Comparison of ENCODE assay signal across 25 cellular contexts in genomic region chr6:54179152-54179551, GRCh38.
"Had no signal": no experiment of that assay in that cellular context is flagged by ENCODE, and none has a peak within 500 bp of the region (broad histone marks: within the 10 kb centered on the region; RNA-seq: fewer than 3 reads in every experiment).

No MANE protein-coding gene starts in this region.

- H3K27ac Mint-ChIP-seq: dendritic cell treated with granulocyte-macrophage colony-stimulating factor and Interleukin-4, amounts not matched to agents 40 ng/mL and 50 ng/mL, for 4 days; effector memory CD8-positive, alpha-beta T cell had no signal

- H3K27ac ChIP-seq: coronary artery, dorsolateral prefrontal cortex, epithelial cell of prostate, esophagus muscularis mucosa, esophagus squamous epithelium, foreskin keratinocyte, gastrocnemius medialis, gastroesophageal sphincter, heart left ventricle, heart right ventricle, hepatocyte had no signal

- H3K27me3 Mint-ChIP-seq: effector memory CD8-positive, alpha-beta T cell had no signal

- H3K4me3 Mint-ChIP-seq: dendritic cell treated with granulocyte-macrophage colony-stimulating factor and Interleukin-4, amounts not matched to agents 40 ng/mL and 50 ng/mL, for 4 days; effector memory CD8-positive, alpha-beta T cell had no signal

- H3K27me3 ChIP-seq: dorsolateral prefrontal cortex, esophagus muscularis mucosa, esophagus squamous epithelium, foreskin keratinocyte, gastrocnemius medialis, gastroesophageal sphincter, heart left ventricle, heart right ventricle, hepatocyte had no signal

- H3K9me3 ChIP-seq: esophagus muscularis mucosa, esophagus squamous epithelium, gastrocnemius medialis had no signal

- H3K36me3 ChIP-seq: esophagus squamous epithelium, gastroesophageal sphincter had no signal

- DNase-seq: cortex of kidney; dermis blood vessel endothelial cell; dorsolateral prefrontal cortex; effector CD4-positive, alpha-beta T cell; effector CD8-positive, alpha-beta T cell; effector memory CD4-positive, alpha-beta T cell; effector memory CD8-positive, alpha-beta T cell; erythroblast; esophagus squamous epithelium; foreskin fibroblast; foreskin keratinocyte; foreskin melanocyte; gastrocnemius medialis; glutamatergic neuron; head of caudate nucleus; heart left ventricle; heart right ventricle; hippocampal formation had no signal

- H3K4me3 ChIP-seq: coronary artery, dorsolateral prefrontal cortex, esophagus muscularis mucosa, esophagus squamous epithelium, gastrocnemius medialis, gastroesophageal sphincter, heart left ventricle, heart right ventricle, hepatocyte had no signal

- ATAC-seq: effector memory CD8-positive, alpha-beta T cell; esophagus mucosa; foreskin keratinocyte; gastrocnemius medialis; gastroesophageal sphincter; heart left ventricle; heart right ventricle had no signal

- H3K9me3 Mint-ChIP-seq: dendritic cell treated with granulocyte-macrophage colony-stimulating factor and Interleukin-4, amounts not matched to agents 40 ng/mL and 50 ng/mL, for 4 days had no signal

- H3K4me1 ChIP-seq: esophagus muscularis mucosa, esophagus squamous epithelium, foreskin keratinocyte, gastrocnemius medialis, gastroesophageal sphincter had no signal
